1 cellular context compared by ENCODE assay signal in genomic region chr14:50311974-50312733, GRCh38.
TF ChIP-seq lines count a peak whose summit lies in the region.

Gene DMAC2L, plus strand, starts transcription at chr14:50312324. Its CDS starts 9,164 bp downstream, at chr14:50321488.
Gene L2HGDH, minus strand, starts transcription at chr14:50312229. Its CDS starts 79 bp downstream, at chr14:50312150.

TF ChIP-seq in HepG2, 621 proteins besides CTCF, POLR2A, EP300 and RAD21 (continued from another document and continues in another):
- TF ChIP-seq ZBED4 (CRISPR knock-in tag; IDR thresholded peaks at IDR 0.05; ENCODE audit: borderline replicate concordance) (no peak), KIAA2018 (CRISPR knock-in tag; IDR thresholded peaks at IDR 0.05; ENCODE audit: borderline replicate concordance) (no peak), SNRNP70 (IDR thresholded peaks at IDR 0.05; ENCODE audit: low read depth, low read length) (no peak), TOE1 (CRISPR knock-in tag; IDR thresholded peaks at IDR 0.05) (no peak), THYN1 (CRISPR knock-in tag; IDR thresholded peaks at IDR 0.05; ENCODE audit: borderline replicate concordance, low read depth) (no peak), SKI (IDR thresholded peaks at IDR 0.05; ENCODE audit: partially characterized antibody) (no peak), ZNF292 (CRISPR knock-in tag; IDR thresholded peaks at IDR 0.05; ENCODE audit: borderline replicate concordance, low read depth) (0 out of 2 replicates have a peak, but pooled peaks have one; percentile 5), ZBTB3 (CRISPR knock-in tag; IDR thresholded peaks at IDR 0.05; ENCODE audit: borderline replicate concordance, low read depth) (peak; percentile 76; the same call in 1 of the 2 replicates), ZNF800 (CRISPR knock-in tag; IDR thresholded peaks at IDR 0.05) (no peak), JARID2 (CRISPR knock-in tag; IDR thresholded peaks at IDR 0.05; ENCODE audit: insufficient replicate concordance) (peak; percentile 82), U2AF1 (optimal IDR thresholded peaks at IDR 0.05; ENCODE audit: low read depth, low read length) (no peak), ZNF407 (CRISPR knock-in tag; IDR thresholded peaks at IDR 0.05; ENCODE audit: not compliant biosample characterization) (peak; percentile 52), HES4 (CRISPR knock-in tag; IDR thresholded peaks at IDR 0.05; ENCODE audit: borderline replicate concordance) (peak; percentile 80), ZNF224 (CRISPR knock-in tag; IDR thresholded peaks at IDR 0.05) (peak; percentile 97), TEF (CRISPR knock-in tag; IDR thresholded peaks at IDR 0.05) (peak; percentile 63; the same call in 1 of the 2 replicates), ATF7 (IDR thresholded peaks at IDR 0.05) (no peak), ATF7 (CRISPR knock-in tag; IDR thresholded peaks at IDR 0.05) (no peak), ZBTB38 (CRISPR knock-in tag; IDR thresholded peaks at IDR 0.05) (peak; percentile 88), ZNF790 (CRISPR knock-in tag; IDR thresholded peaks at IDR 0.05; ENCODE audit: borderline replicate concordance) (peak; percentile 88; the same call in 1 of the 2 replicates), ZNF343 (CRISPR knock-in tag; IDR thresholded peaks at IDR 0.05) (no peak; the same call in 1 of the 2 replicates), TFE3 (CRISPR knock-in tag; IDR thresholded peaks at IDR 0.05) (peak; percentile 68), ADNP (CRISPR knock-in tag; IDR thresholded peaks at IDR 0.05) (no peak), ZNF704 (CRISPR knock-in tag; IDR thresholded peaks at IDR 0.05; ENCODE audit: borderline replicate concordance) (peak; percentile 71; the same call in 1 of the 2 replicates), MXD1 (CRISPR knock-in tag; IDR thresholded peaks at IDR 0.05) (peak; percentile 87; the same call in 1 of the 2 replicates)
